ENCODE assay signal across 1 cellular context in genomic region chr11:126282742-126283591, GRCh38.
TF ChIP-seq lines count a peak whose summit lies in the region.

A gene with protein sequence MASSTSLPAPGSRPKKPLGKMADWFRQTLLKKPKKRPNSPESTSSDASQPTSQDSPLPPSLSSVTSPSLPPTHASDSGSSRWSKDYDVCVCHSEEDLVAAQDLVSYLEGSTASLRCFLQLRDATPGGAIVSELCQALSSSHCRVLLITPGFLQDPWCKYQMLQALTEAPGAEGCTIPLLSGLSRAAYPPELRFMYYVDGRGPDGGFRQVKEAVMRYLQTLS (plus strand): TSS chr11:126283093. CDS start chr11:126290895, 7,802 bp downstream.

TF ChIP-seq in HEK293, 187 proteins besides CTCF, POLR2A, EP300 and RAD21 (continued from another document):
- TF ChIP-seq PATZ1 (tag by site-specific recombination; IDR thresholded peaks at IDR 0.05): peak; percentile 26; the same call in 1 of the 2 replicates
- TF ChIP-seq ZBTB8A (tag by site-specific recombination; IDR thresholded peaks at IDR 0.05): peak; percentile 69
- TF ChIP-seq ZSCAN30 (tag by site-specific recombination; IDR thresholded peaks at IDR 0.05): 0 out of 2 replicates have a peak, but pooled peaks have one; percentile 10
- TF ChIP-seq ZNF600 (tag by site-specific recombination; IDR thresholded peaks at IDR 0.05): peak; percentile 91; the same call in 1 of the 2 replicates
